34 cellular contexts compared by ENCODE assay signal in the genomic region with DNA sequence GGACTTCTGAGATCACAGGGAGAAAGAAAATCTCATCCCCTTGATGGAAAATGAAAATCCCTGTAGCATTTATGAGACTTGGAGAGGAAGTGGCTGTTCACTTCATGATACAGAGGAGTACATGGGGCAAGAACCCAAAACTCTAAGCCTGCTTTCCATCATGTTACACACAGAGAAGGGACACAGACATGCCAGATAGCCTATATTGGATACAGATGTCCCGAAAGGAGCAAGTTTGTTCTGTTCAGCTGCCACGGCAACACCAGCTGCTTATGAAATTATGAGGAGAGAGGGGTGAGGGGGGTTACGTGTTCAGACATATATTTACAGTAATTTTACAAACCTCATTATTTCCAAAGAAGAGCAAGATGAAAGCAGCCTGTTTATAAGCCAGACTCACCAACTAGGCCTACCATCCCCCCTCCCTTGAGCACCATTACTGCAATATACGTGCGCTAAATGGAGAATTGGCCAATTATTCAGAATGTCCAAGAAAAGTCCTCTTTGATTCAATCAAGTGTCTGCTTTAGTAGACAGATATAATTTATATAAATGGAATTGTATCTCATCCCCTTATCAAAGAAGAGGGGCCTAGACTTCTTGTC.
DNase-seq lines count a peak whose midpoint lies in the region; ATAC-seq and TF ChIP-seq lines count a peak whose summit lies in the region.
"Had no signal": no experiment of that assay in that cellular context is flagged by ENCODE, and none has a peak within 500 bp of the region (broad histone marks: within the 10 kb centered on the region; RNA-seq: fewer than 3 reads in every experiment).

No MANE protein-coding gene starts in this region.

- no peak overlapping the region for H3K27ac ChIP-seq in left lung
- H3K27ac ChIP-seq: breast epithelium, C4-2B, colonic mucosa, gastrocnemius medialis, pancreas had no signal

- TF ChIP-seq CTCF in left lung (IDR thresholded peaks at IDR 0.05): no peak

- intact Hi-C loops in left lung (cut with DNase I): no loop called here

- peaks cover 0 to 2% of the 10 kb centered on the region in 2 donors for H3K9me3 ChIP-seq in left lung
- H3K9me3 ChIP-seq: breast epithelium, colonic mucosa, gastrocnemius medialis, pancreas had no signal

- DNase-seq in DMS 273 treated with DMSO at 0.1 percent for 48 hours (lab: John Stamatoyannopoulos, UW) (peak; percentile 64), NCI-H524 treated with DMSO at 0.1 percent for 48 hours (lab: John Stamatoyannopoulos, UW) (peak; percentile 90), epidermal melanocyte (ENCODE audit: insufficient read length, low spot score) (peak; percentile 21), left lung (no peak), SIG-M5 (lab: John Stamatoyannopoulos, UW) (no peak), midbrain (lab: John Stamatoyannopoulos, UW) (no peak)
- no peak for DNase-seq in activated CD8-positive, alpha-beta memory T cell treated with anti-CD3 and anti-CD28 coated beads for 24 hours
- DNase-seq in activated CD4-positive, alpha-beta T cell treated with anti-CD3 and anti-CD28 coated beads, Interleukin-2, amount 50 U/mL, for 1 hour: no peak
- DNase-seq: activated CD4-positive, CD25-positive, alpha-beta regulatory T cell treated with anti-CD3 and anti-CD28 coated beads, Interleukin-2, amount 50 U/mL, for 72 hours; activated CD8-positive, alpha-beta T cell treated with anti-CD3 and anti-CD28 coated beads for 36 hours; activated naive CD4-positive, alpha-beta T cell treated with anti-CD3 and anti-CD28 coated beads, Interleukin-2, amount 50 U/mL, for 16 hours; amygdala; colonic mucosa; DMS79 treated with DMSO at 0.1 percent for 48 hours; effector CD8-positive, alpha-beta T cell; gastrocnemius medialis; GF-D8; HCEC 1CT; hypothalamus; Kasumi-1; NCI-H1417; NCI-H2081 treated with DMSO at 0.1 percent for 48 hours; NCI-H226; NCI-H774; pancreas; retina; RPMI8226; small intestine; stimulated activated CD4-positive, alpha-beta T cell treated with anti-CD3 and anti-CD28 coated beads, Interleukin-1b, Interleukin-23, amount 100 ng/mL, for 48 hours; stimulated activated naive CD4-positive, alpha-beta T cell treated with Interleukin-2 at 50 U/mL for 16 hours; T-helper 2 cell had no signal

- no peaks in the 10 kb centered on the region for H3K27me3 ChIP-seq in left lung
- H3K27me3 ChIP-seq: breast epithelium, colonic mucosa, gastrocnemius medialis, pancreas had no signal

- H3K4me1 ChIP-seq in left lung: no peaks in the 10 kb centered on the region
- H3K4me1 ChIP-seq: breast epithelium, colonic mucosa, gastrocnemius medialis, pancreas had no signal

- H3K4me3 ChIP-seq in left lung: no peak overlapping the region
- H3K4me3 ChIP-seq: breast epithelium, colonic mucosa, gastrocnemius medialis, pancreas had no signal

- ATAC-seq in left lung: peak; percentile 31
- ATAC-seq: activated CD8-positive, alpha-beta T cell treated with anti-CD3 and anti-CD28 coated beads for 36 hours; activated T-helper 17 cell treated with anti-CD3 and anti-CD28 coated beads, Interleukin-2, amount 50 U/mL, for 72 hours; gastrocnemius medialis; pancreas had no signal

- no peaks in the 10 kb centered on the region for H3K36me3 ChIP-seq in left lung
- H3K36me3 ChIP-seq: breast epithelium, colonic mucosa, gastrocnemius medialis, pancreas had no signal

Comparison
In these comparisons a context has a peak if more than half of its experiments do, and no peak if none do; other contexts are left out.
1. DNase-seq: peak in DMS 273 treated with DMSO at 0.1 percent for 48 hours (single experiment), NCI-H524 treated with DMSO at 0.1 percent for 48 hours (single experiment) and epidermal melanocyte (single experiment); none in left lung (0 of 2), activated CD8-positive, alpha-beta memory T cell treated with anti-CD3 and anti-CD28 coated beads for 24 hours (single experiment), SIG-M5 (single experiment), midbrain (single experiment) and activated CD4-positive, alpha-beta T cell treated with anti-CD3 and anti-CD28 coated beads, Interleukin-2, amount 50 U/mL, for 1 hour (single experiment).